In the genomic region with DNA sequence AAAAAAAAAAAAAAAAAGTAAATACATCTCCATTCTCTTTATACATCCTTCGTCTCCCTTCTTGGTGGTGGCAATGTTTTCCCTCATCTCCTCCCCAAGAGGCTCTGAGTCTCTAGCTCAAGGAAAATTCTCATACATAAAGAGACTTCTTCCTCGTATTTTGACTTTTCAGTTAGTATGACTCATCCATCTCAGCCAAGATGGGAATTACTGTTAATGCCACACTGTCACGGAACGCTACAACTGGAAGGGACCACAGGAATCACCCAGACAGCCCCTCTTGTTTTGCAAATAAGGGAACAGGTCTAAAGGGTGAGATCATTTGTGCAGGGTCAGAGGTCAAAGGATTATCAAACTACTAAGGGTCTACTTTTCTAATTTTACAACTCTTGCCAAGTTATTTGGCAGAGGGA, we compare ENCODE assay signal across 8 cellular contexts. TPM values are rescaled to one million over a fixed set of nuclear protein-coding genes. Genes with fewer than 3 reads are reported as not detected.
DNase-seq lines count a peak whose midpoint lies in the region; ATAC-seq and TF ChIP-seq lines count a peak whose summit lies in the region.

No MANE protein-coding gene starts in this region.

- H3K9me3 Mint-ChIP-seq in activated naive CD8-positive, alpha-beta T cell (ENCODE audit: low read depth) = no peaks in the 10 kb centered on the region

- H3K4me1 Mint-ChIP-seq in activated naive CD8-positive, alpha-beta T cell (ENCODE audit: low read depth) = peaks cover 83% of the 10 kb centered on the region

- no peak for ATAC-seq in left ventricle myocardium superior
- ATAC-seq in left colon = peak; percentile 28
- peak; percentile 44 for ATAC-seq in aorta (ENCODE audit: low FRiP score)

- no peaks in the 10 kb centered on the region for H3K27me3 Mint-ChIP-seq in activated naive CD8-positive, alpha-beta T cell

- peaks cover 7% of the 10 kb centered on the region for H3K36me3 Mint-ChIP-seq in activated naive CD8-positive, alpha-beta T cell

- H3K27me3 ChIP-seq in right atrium auricular region (no peaks in the 10 kb centered on the region), aorta (ENCODE audit: control insufficient read depth in 1 of 2, insufficient read depth in 2 of 2, low read length in 1 of 2) (no peaks in the 10 kb centered on the region)

- H3K36me3 ChIP-seq in right atrium auricular region (no peaks in the 10 kb centered on the region), aorta (ENCODE audit: control insufficient read depth in 1 of 2, insufficient read depth in 2 of 2, low read length in 1 of 2) (peaks cover 0 to 2% of the 10 kb centered on the region in 2 donors)

- peak overlapping the region; percentile 71 for H3K27ac Mint-ChIP-seq in activated naive CD8-positive, alpha-beta T cell

- H3K27ac ChIP-seq in right atrium auricular region = peak overlapping the region; percentile 82 to 89
- peak overlapping the region; percentile 8 to 60 for H3K27ac ChIP-seq in aorta (ENCODE audit: low read depth in 1 of 2, low read length in 2 of 2)

- TF ChIP-seq CTCF in right atrium auricular region (IDR thresholded peaks at IDR 0.05) = no peak

- H3K4me3 ChIP-seq in right atrium auricular region (no peak overlapping the region), aorta (ENCODE audit: low read length in 2 of 2) (no peak overlapping the region)

- intact Hi-C loops in left ventricle myocardium superior (cut with micrococcal nuclease) = no loop called here
- intact Hi-C loops in left colon (cut with DNase I, micrococcal nuclease) = no loop called here
- intact Hi-C loops in aorta (cut with DNase I) = no loop called here

- WGBS in aorta, 2 donors = 1 to 5% methylated on average over 4 of the region's 4 CpGs

- DNase-seq in right atrium auricular region (ENCODE audit: low spot score) (no peak), left ventricle myocardium superior (no peak), left colon (no peak), aorta (no peak), mesenteric fat pad (ENCODE audit: low spot score) (no peak), SKM-1 treated with dmso at 0.1 percent for 144 hours (lab: John Stamatoyannopoulos, UW; ENCODE audit: unreplicated experiment) (no peak)
- no peak for DNase-seq in stimulated activated naive CD4-positive, alpha-beta T cell (lab: John Stamatoyannopoulos, UW)

- H3K4me1 ChIP-seq in right atrium auricular region (peaks cover 0 to 99% of the 10 kb centered on the region in 2 donors), aorta (ENCODE audit: control insufficient read depth in 1 of 2, insufficient read depth in 2 of 2, low read length in 2 of 2) (peaks cover 8 to 22% of the 10 kb centered on the region in 2 donors)

- no peaks in the 10 kb centered on the region for H3K9me3 ChIP-seq in right atrium auricular region
- no peaks in the 10 kb centered on the region for H3K9me3 ChIP-seq in aorta (ENCODE audit: control insufficient read depth, low read length)

- peak overlapping the region; percentile 31 for H3K4me3 Mint-ChIP-seq in activated naive CD8-positive, alpha-beta T cell

RNA-seq across cellular contexts. Expression of a gene that starts 19.5 kb away (rescaled TPM):
- total RNA-seq in right atrium auricular region (10 to 100 TPM; 68.2 to 84.1 TPM), left ventricle myocardium superior (50.6 TPM), left colon (10 to 100 TPM; 73.1 to 94.1 TPM), aorta (100 to 1,000 TPM; 101 to 131 TPM), mesenteric fat pad (94.0 TPM)
- polyA plus RNA-seq in aorta = 100 to 1,000 TPM in 1 of 2 donors, 10 to 100 TPM in 1; 83.4 to 103 TPM

RNA-seq across cellular contexts. Expression of a gene that starts 32.4 kb away (rescaled TPM):
- total RNA-seq in right atrium auricular region (10 to 100 TPM; 24.1 to 28.1 TPM), left ventricle myocardium superior (70.4 TPM), left colon (100 to 1,000 TPM; 107 to 177 TPM), aorta (100 to 1,000 TPM; 149 to 178 TPM), mesenteric fat pad (148 TPM)
- 100 to 1,000 TPM; 118 to 139 TPM for polyA plus RNA-seq in aorta
